28 cellular contexts compared by ENCODE assay signal in genomic region chr9:112640311-112640710, GRCh38.
"Had no signal": no experiment of that assay in that cellular context is flagged by ENCODE, and none has a peak within 500 bp of the region (broad histone marks: within the 10 kb centered on the region; RNA-seq: fewer than 3 reads in every experiment).

No MANE protein-coding gene starts in this region.

- H3K27ac ChIP-seq: adrenal gland, brain microvascular endothelial cell, coronary artery, dorsolateral prefrontal cortex, esophagus muscularis mucosa, gastroesophageal sphincter, WERI-Rb-1 had no signal

- ATAC-seq: activated CD4-positive, CD25-positive, alpha-beta regulatory T cell treated with anti-CD3 and anti-CD28 coated beads, Interleukin-2, amount 50 U/mL, for 24 hours; activated CD8-positive, alpha-beta memory T cell treated with anti-CD3 and anti-CD28 coated beads, Interleukin-2, amount 10 ng/mL, durations not matched to agents 7 days and 5 days; activated CD8-positive, alpha-beta T cell treated with anti-CD3 and anti-CD28 coated beads, Interleukin-2, amount 10 ng/mL, durations not matched to agents 7 days and 5 days; activated naive CD8-positive, alpha-beta T cell treated with anti-CD3 and anti-CD28 coated beads, Interleukin-2, amount 50 U/mL, for 24 hours; effector memory CD8-positive, alpha-beta T cell; gastroesophageal sphincter had no signal

- H3K27me3 ChIP-seq: adrenal gland, brain microvascular endothelial cell, dorsolateral prefrontal cortex, esophagus muscularis mucosa, gastroesophageal sphincter had no signal

- DNase-seq: activated B cell treated with CpG ODN at 0.5 μM for 24 hours; activated CD4-positive, alpha-beta memory T cell treated with anti-CD3 and anti-CD28 coated beads for 36 hours; activated CD4-positive, alpha-beta T cell treated with anti-CD3 and anti-CD28 coated beads, Interleukin-2, amount 10 ng/mL, durations not matched to agents 24 days and 14 days; activated CD8-positive, alpha-beta memory T cell treated with anti-CD3 and anti-CD28 coated beads, Interleukin-2, amount 10 ng/mL, durations not matched to agents 7 days and 5 days; activated CD8-positive, alpha-beta memory T cell treated with anti-CD3 and anti-CD28 coated beads, Interleukin-2, amount 50 U/mL, for 4 hours; activated CD8-positive, alpha-beta T cell treated with anti-CD3 and anti-CD28 coated beads, Interleukin-2, amount 10 ng/mL, durations not matched to agents 7 days and 5 days; activated effector memory CD4-positive, alpha-beta T cell treated with anti-CD3 and anti-CD28 coated beads, Interleukin-2, amount 50 U/mL, for 16 hours; activated naive CD4-positive, alpha-beta T cell treated with anti-CD3 and anti-CD28 coated beads for 36 hours; activated naive CD8-positive, alpha-beta T cell treated with anti-CD3 and anti-CD28 coated beads for 36 hours; activated naive CD8-positive, alpha-beta T cell treated with anti-CD3 and anti-CD28 coated beads, Interleukin-2, amount 50 U/mL, for 24 hours; activated T-cell treated with anti-CD3 and anti-CD28 coated beads, Interleukin-2, amount 50 U/mL, for 1 hour; activated T-cell treated with anti-CD3 and anti-CD28 coated beads, Interleukin-2, amount 50 U/mL, for 48 hours; adrenal gland; amygdala; aorta; brain microvascular endothelial cell; dorsolateral prefrontal cortex; effector memory CD8-positive, alpha-beta T cell; erythroblast; foreskin melanocyte; T-helper 2 cell; WERI-Rb-1 had no signal

- FAIRE-seq: bronchial epithelial cell, TTC549 had no signal

- H3K4me1 ChIP-seq: adrenal gland, esophagus muscularis mucosa, gastroesophageal sphincter had no signal

- H3K4me3 ChIP-seq: adrenal gland, coronary artery, dorsolateral prefrontal cortex, esophagus muscularis mucosa, gastroesophageal sphincter had no signal

- H3K36me3 ChIP-seq: adrenal gland, brain microvascular endothelial cell, esophagus muscularis mucosa, gastroesophageal sphincter had no signal
